In genomic region chr4:23827971-23828680, GRCh38 we compare ENCODE assay signal across 27 cellular contexts.
DNase-seq lines count a peak whose midpoint lies in the region; ATAC-seq, FAIRE-seq and TF ChIP-seq lines count a peak whose summit lies in the region.
"Had no signal": no experiment of that assay in that cellular context is flagged by ENCODE, and none has a peak within 500 bp of the region (broad histone marks: within the 10 kb centered on the region; RNA-seq: fewer than 3 reads in every experiment).

No MANE protein-coding gene starts in this region.

- FAIRE-seq in astrocyte (lab: Jason Lieb, UNC) (no peak), GM12892 (lab: Jason Lieb, UNC) (no peak)
- FAIRE-seq: K562, keratinocyte had no signal

- no peak overlapping the region for H2AFZ ChIP-seq in astrocyte (ENCODE audit: low read depth, low read length)
- H2AFZ ChIP-seq: PC-9 had no signal

- H3K9me3 ChIP-seq in astrocyte (ENCODE audit: insufficient read depth, low read depth, low read length) = no peaks in the 10 kb centered on the region
- no peaks in the 10 kb centered on the region for H3K9me3 ChIP-seq in left lung
- H3K9me3 ChIP-seq: ovary, sigmoid colon, suprapubic skin had no signal

- intact Hi-C loops in left lung (cut with DNase I) = no loop called here
- intact Hi-C loops in Calu3 (cut with micrococcal nuclease; ENCODE audit: unreplicated experiment) = no loop called here

- H3K36me3 Mint-ChIP-seq in astrocyte (ENCODE audit: low read depth, unreplicated experiment) (no peaks in the 10 kb centered on the region), Calu3 (ENCODE audit: insufficient read depth, unreplicated experiment) (peaks cover 5% of the 10 kb centered on the region)
- H3K36me3 Mint-ChIP-seq: activated naive CD4-positive, alpha-beta T cell treated with anti-CD3 and anti-CD28 coated beads, Interleukin-2, amount 50 U/mL, for 72 hours; CD4-positive, alpha-beta memory T cell; naive thymus-derived CD8-positive, alpha-beta T cell; T-cell had no signal

- no peak overlapping the region for H3K27ac Mint-ChIP-seq in astrocyte (ENCODE audit: unreplicated experiment)
- no peak overlapping the region for H3K27ac Mint-ChIP-seq in Calu3 (ENCODE audit: unreplicated experiment)
- H3K27ac Mint-ChIP-seq: activated CD4-positive, alpha-beta T cell treated with anti-CD3 and anti-CD28 coated beads, Interleukin-2, amount 10 ng/mL, durations not matched to agents 24 days and 14 days; activated naive CD4-positive, alpha-beta T cell treated with anti-CD3 and anti-CD28 coated beads, Interleukin-2, amount 50 U/mL, for 72 hours; brain; CD4-positive, alpha-beta memory T cell; naive thymus-derived CD8-positive, alpha-beta T cell; T-cell had no signal

- ATAC-seq in left lung = peak; percentile 82
- no peak for ATAC-seq in GM18861 (IDR thresholded peaks at IDR 0.05; ENCODE audit: unreplicated experiment)
- ATAC-seq: activated naive CD4-positive, alpha-beta T cell treated with anti-CD3 and anti-CD28 coated beads, Interleukin-2, amount 50 U/mL, for 72 hours; K562; naive thymus-derived CD8-positive, alpha-beta T cell; T-cell had no signal

- H3K4me1 ChIP-seq in astrocyte (ENCODE audit: insufficient read depth, low read length) (no peaks in the 10 kb centered on the region), left lung (peaks cover 0 to 5% of the 10 kb centered on the region in 2 donors)
- H3K4me1 ChIP-seq: suprapubic skin had no signal

- H3K79me2 ChIP-seq in astrocyte (ENCODE audit: insufficient read depth, low read length) = no peaks in the 10 kb centered on the region

- H3K4me3 ChIP-seq in astrocyte (ENCODE audit: insufficient read depth, low read depth, low read length) (no peak overlapping the region), left lung (no peak overlapping the region)
- H3K4me3 ChIP-seq: K562, ovary, PC-9, sigmoid colon, suprapubic skin had no signal

- no TSS peak for BruUV-seq in Calu3 (replicated peaks; lab: Mats Ljungman, UMichigan)

- TF ChIP-seq POLR2A in GM12892 (IDR thresholded peaks at IDR 0.05; ENCODE audit: low read depth, low read length) = no peak

- H3K27me3 ChIP-seq in astrocyte (ENCODE audit: insufficient read depth, low read length) (no peaks in the 10 kb centered on the region), left lung (no peaks in the 10 kb centered on the region)
- H3K27me3 ChIP-seq: ovary, sigmoid colon, suprapubic skin had no signal

- H3K9ac ChIP-seq in astrocyte (ENCODE audit: low read length) = no peak overlapping the region

- no peaks in the 10 kb centered on the region for H3K36me3 ChIP-seq in astrocyte (ENCODE audit: insufficient read depth, low read length)
- no peaks in the 10 kb centered on the region for H3K36me3 ChIP-seq in left lung
- H3K36me3 ChIP-seq: ovary, suprapubic skin had no signal

- H3K27me3 Mint-ChIP-seq in astrocyte (ENCODE audit: low read depth, unreplicated experiment) (no peaks in the 10 kb centered on the region), Calu3 (ENCODE audit: unreplicated experiment) (no peaks in the 10 kb centered on the region)
- H3K27me3 Mint-ChIP-seq: activated CD4-positive, alpha-beta T cell treated with anti-CD3 and anti-CD28 coated beads, Interleukin-2, amount 10 ng/mL, durations not matched to agents 24 days and 14 days; brain; CD4-positive, alpha-beta memory T cell; T-cell had no signal

- no peak overlapping the region for H3K27ac ChIP-seq in astrocyte (ENCODE audit: low read depth, low read length)
- peak overlapping the region in 1 of 2 donors; percentile 53 for H3K27ac ChIP-seq in left lung
- H3K27ac ChIP-seq: ovary, PC-9, suprapubic skin had no signal

- H4K20me1 ChIP-seq in astrocyte (ENCODE audit: insufficient read depth, low read length) = no peaks in the 10 kb centered on the region

- DNase-seq in AG08395 (ENCODE audit: low spot score) (peak; percentile 2), LHCN-M2 (ENCODE audit: low read depth) (peak; percentile 28), astrocyte (ENCODE audit: low read depth) (peak; percentile 66), left lung (no peak), Calu3 (no peak), GM12892 (ENCODE audit: insufficient read length) (no peak)
- DNase-seq: activated CD4-positive, alpha-beta T cell treated with anti-CD3 and anti-CD28 coated beads, Interleukin-2, amount 10 ng/mL, durations not matched to agents 24 days and 14 days; CD4-positive, alpha-beta memory T cell; cortex of kidney; foreskin melanocyte; H7; hypothalamus; mesendoderm; naive thymus-derived CD8-positive, alpha-beta T cell; NCI-H1048; NCI-H748 treated with DMSO at 0.1 percent for 48 hours; ovary; PC-9; SIG-M5; sigmoid colon; T-cell had no signal

- TF ChIP-seq CTCF in astrocyte (IDR thresholded peaks at IDR 0.05; ENCODE audit: insufficient read depth, low read depth, low read length) = no peak
- TF ChIP-seq CTCF in left lung (IDR thresholded peaks at IDR 0.05) = no peak
- TF ChIP-seq CTCF in Calu3 (IDR thresholded peaks at IDR 0.05; ENCODE audit: unreplicated experiment) = no peak

- no peak overlapping the region for H3K4me2 ChIP-seq in astrocyte (ENCODE audit: low read length)
- H3K4me2 ChIP-seq: PC-9 had no signal

- H3K9me3 Mint-ChIP-seq in astrocyte (ENCODE audit: unreplicated experiment) = no peaks in the 10 kb centered on the region
- no peaks in the 10 kb centered on the region for H3K9me3 Mint-ChIP-seq in Calu3 (ENCODE audit: low read depth, unreplicated experiment)
- H3K9me3 Mint-ChIP-seq: activated CD4-positive, alpha-beta T cell treated with anti-CD3 and anti-CD28 coated beads, Interleukin-2, amount 10 ng/mL, durations not matched to agents 24 days and 14 days; brain had no signal

- H3K4me1 Mint-ChIP-seq in astrocyte (ENCODE audit: low read depth, unreplicated experiment) (peaks cover 5% of the 10 kb centered on the region), Calu3 (ENCODE audit: low read depth, unreplicated experiment) (no peaks in the 10 kb centered on the region)
- H3K4me1 Mint-ChIP-seq: activated CD4-positive, alpha-beta T cell treated with anti-CD3 and anti-CD28 coated beads, Interleukin-2, amount 10 ng/mL, durations not matched to agents 24 days and 14 days; CD4-positive, alpha-beta memory T cell; naive thymus-derived CD8-positive, alpha-beta T cell; T-cell had no signal

- CTCF ChIA-PET in Calu3 (lab: Charles Lee) = no interaction called here

- H3K4me3 Mint-ChIP-seq in astrocyte (ENCODE audit: unreplicated experiment) = no peak overlapping the region
- H3K4me3 Mint-ChIP-seq in Calu3 (ENCODE audit: low read depth, unreplicated experiment) = no peak overlapping the region
- H3K4me3 Mint-ChIP-seq: activated CD4-positive, alpha-beta T cell treated with anti-CD3 and anti-CD28 coated beads, Interleukin-2, amount 10 ng/mL, durations not matched to agents 24 days and 14 days; brain; CD4-positive, alpha-beta memory T cell; naive thymus-derived CD8-positive, alpha-beta T cell; T-cell had no signal

Comparison
In these comparisons a context has a peak if more than half of its experiments do, and no peak if none do; other contexts are left out.
1. DNase-seq: peak in AG08395 (single experiment), LHCN-M2 (single experiment) and astrocyte (single experiment); none in left lung (0 of 2), Calu3 (single experiment) and GM12892 (single experiment).